9 cellular contexts compared by ENCODE assay signal in genomic region chr15:78265752-78266224, GRCh38. TPM values are rescaled to one million over a fixed set of nuclear protein-coding genes. Genes with fewer than 3 reads are reported as not detected.
A peak's percentile ranks its signal among the peaks of the same experiment; 100 is the strongest.
DNase-seq lines count a peak whose midpoint lies in the region; ATAC-seq and TF ChIP-seq lines count a peak whose summit lies in the region.
"Had no signal": no experiment of that assay in that cellular context is flagged by ENCODE, and none has a peak within 500 bp of the region (broad histone marks: within the 10 kb centered on the region; RNA-seq: fewer than 3 reads in every experiment).

No MANE protein-coding gene starts in this region.

- TF ChIP-seq CTCF in HCT116 (IDR thresholded peaks at IDR 0.05 in 2 of 3, conservative IDR thresholded peaks at IDR 0.05 in 1 of 3; ENCODE audit: borderline replicate concordance in 1 of 3, insufficient read depth in 1 of 3, low read depth in 2 of 3, low read length in 2 of 3) (no peak), fibroblast of lung (conservative IDR thresholded peaks at IDR 0.05 in 1 of 2, IDR thresholded peaks at IDR 0.05 in 1 of 2; ENCODE audit: low read depth in 1 of 2, low read length in 2 of 2) (no peak), spleen (IDR thresholded peaks at IDR 0.05 in 8 of 11, conservative IDR thresholded peaks at IDR 0.05 in 3 of 11) (no peak)

- H3K4me2 ChIP-seq in HCT116 (ENCODE audit: low read length) (peak overlapping the region; percentile 95), fibroblast of lung (ENCODE audit: extremely low read depth, insufficient read depth, low read length) (no peak overlapping the region)

- H3K4me3 Mint-ChIP-seq in activated CD4-positive, alpha-beta memory T cell treated with anti-CD3 and anti-CD28 coated beads for 36 hours, result peak overlapping the region; percentile 78

- intact Hi-C loops in HCT116 (cut with micrococcal nuclease), result no loop called here
- intact Hi-C loops in activated CD4-positive, alpha-beta memory T cell treated with anti-CD3 and anti-CD28 coated beads for 36 hours (cut with micrococcal nuclease), result loop anchor here (2.0 kb wide), 1 partner anchor 33 kb away; the partner anchor contains the start of gene SKIC8
- intact Hi-C loops in spleen (cut with DNase I; ENCODE audit: low total_unique reads), result no loop called here

- H2AFZ ChIP-seq in HCT116 (ENCODE audit: low read depth, low read length, poor library complexity, severe bottlenecking) (no peak overlapping the region), fibroblast of lung (ENCODE audit: low read length) (no peak overlapping the region)

- H3K9me3 ChIP-seq in HCT116 (ENCODE audit: control insufficient read depth in 1 of 2, insufficient read depth in 1 of 2, low read depth in 1 of 2, low read length in 2 of 2) (no peaks in the 10 kb centered on the region), fibroblast of lung (ENCODE audit: control insufficient read depth, insufficient read depth, low read depth, low read length) (no peaks in the 10 kb centered on the region), spleen (no peaks in the 10 kb centered on the region)

- H3K36me3 ChIP-seq in HCT116 (ENCODE audit: control insufficient read depth in 1 of 2, insufficient read depth in 2 of 2, low read length in 2 of 2) (peaks cover 4 to 29% of the 10 kb centered on the region in 2 experiments; a peak in 3 of 4 replicates), fibroblast of lung (ENCODE audit: control insufficient read depth, insufficient read depth, low read length) (no peaks in the 10 kb centered on the region), spleen (peaks cover 0 to 10% (median under 1%) of the 10 kb centered on the region in 6 donors)

- H3K79me2 ChIP-seq in HCT116 (ENCODE audit: insufficient read depth, low read length) (peaks cover 62% of the 10 kb centered on the region), fibroblast of lung (ENCODE audit: control insufficient read depth, insufficient read depth, low read length) (no peaks in the 10 kb centered on the region)

- H3K9me2 ChIP-seq in HCT116 (ENCODE audit: insufficient read depth), result no peaks in the 10 kb centered on the region

- no peaks in the 10 kb centered on the region for H3K27me3 ChIP-seq in HCT116 (ENCODE audit: insufficient read depth, low read length)
- no peaks in the 10 kb centered on the region for H3K27me3 ChIP-seq in fibroblast of lung (ENCODE audit: control insufficient read depth, insufficient read depth, low read length)
- no peaks in the 10 kb centered on the region for H3K27me3 ChIP-seq in spleen (replicated peaks in 1 of 7)

- no peak for ATAC-seq in HCT116

- H3K27me3 Mint-ChIP-seq in activated CD4-positive, alpha-beta memory T cell treated with anti-CD3 and anti-CD28 coated beads for 36 hours, result no peaks in the 10 kb centered on the region

- H3K4me1 ChIP-seq in HCT116 (ENCODE audit: control insufficient read depth in 1 of 2, insufficient read depth in 2 of 2, low read length in 2 of 2) (peaks cover 8 to 23% of the 10 kb centered on the region in 2 experiments), fibroblast of lung (ENCODE audit: control insufficient read depth, extremely low read depth, insufficient read depth, low read length) (peaks cover 2% of the 10 kb centered on the region), spleen (peaks cover 9 to 39% (median 26%) of the 10 kb centered on the region in 6 donors)

- H3K9ac ChIP-seq in HCT116 (ENCODE audit: low read length) (peak overlapping the region; percentile 91; the same call in 1 of the 2 replicates), fibroblast of lung (ENCODE audit: insufficient read depth, low read length) (no peak overlapping the region)

- H3K4me1 Mint-ChIP-seq in activated CD4-positive, alpha-beta memory T cell treated with anti-CD3 and anti-CD28 coated beads for 36 hours (ENCODE audit: low read depth), result peaks cover 28% of the 10 kb centered on the region

- no peak for DNase-seq in HCT116 (ENCODE audit: low read depth, low spot score)
- peak; percentile 19 for DNase-seq in activated CD4-positive, alpha-beta memory T cell treated with anti-CD3 and anti-CD28 coated beads for 36 hours
- peak; percentile 53 to 86 for DNase-seq in fibroblast of lung (ENCODE audit: low read depth in 2 of 2)
- DNase-seq in renal cortical epithelial cell (ENCODE audit: low read depth), result peak; percentile 82
- DNase-seq in 8988T, result no peak
- DNase-seq in spleen, result no peak
- no peak for DNase-seq in NCI-H2227 (lab: John Stamatoyannopoulos, UW; ENCODE audit: unreplicated experiment)
- DNase-seq in epidermal melanocyte (ENCODE audit: insufficient read length, low spot score), result no peak
- DNase-seq: stimulated activated CD4-positive, alpha-beta T cell treated with anti-CD3 and anti-CD28 coated beads, Interleukin-1b, Interleukin-23, amount 100 ng/mL, for 48 hours had no signal

- no peaks in the 10 kb centered on the region for H4K20me1 ChIP-seq in HCT116 (ENCODE audit: insufficient read depth)
- H4K20me1 ChIP-seq in fibroblast of lung (ENCODE audit: control insufficient read depth, extremely low read depth, insufficient read depth, low read length), result no peaks in the 10 kb centered on the region

- H3K9me3 Mint-ChIP-seq in activated CD4-positive, alpha-beta memory T cell treated with anti-CD3 and anti-CD28 coated beads for 36 hours, result no peaks in the 10 kb centered on the region

- no peak overlapping the region for H3K27ac ChIP-seq in HCT116 (ENCODE audit: low read depth, low read length)
- no peak overlapping the region for H3K27ac ChIP-seq in fibroblast of lung (ENCODE audit: insufficient read depth, low read length)
- peak overlapping the region in 1 of 8 donors; percentile 1 for H3K27ac ChIP-seq in spleen

- WGBS in spleen, 5 donors, result 69 to 76% (median 72%) methylated on average over 9 of the region's 9 CpGs

- RAD21 ChIA-PET in HCT116 (lab: Charles Lee; ENCODE audit: low non-redundant PET in 1 of 2, low total read pairs in 2 of 2, uncharacterized antibody in 2 of 2, unreplicated experiment in 2 of 2), result no interaction called here

- POLR2A ChIA-PET in HCT116 (lab: Charles Lee), result interaction anchor here (0.9 to 3.8 kb wide), 2 partner anchors 30 to 33 kb away, joined by 3 to 23 read pairs; partner anchors contain the start of gene SKIC8
- POLR2A ChIA-PET in activated CD4-positive, alpha-beta memory T cell treated with anti-CD3 and anti-CD28 coated beads for 36 hours (lab: Charles Lee), result interaction anchor here (0.7 to 5.6 kb wide), 6 partner anchors 8 to 275 kb away, joined by 3 to 34 read pairs (median 5); partner anchors contain the start of genes IREB2, PSMA4 and SKIC8

- H3K27ac Mint-ChIP-seq in activated CD4-positive, alpha-beta memory T cell treated with anti-CD3 and anti-CD28 coated beads for 36 hours, result peak overlapping the region; percentile 46

- CTCF ChIA-PET in HCT116 (lab: Charles Lee), result no interaction called here
- CTCF ChIA-PET in activated CD4-positive, alpha-beta memory T cell treated with anti-CD3 and anti-CD28 coated beads for 36 hours (lab: Charles Lee), result interaction anchor here (0.9 to 2.7 kb wide), 15 partner anchors 23 to 355 kb away, joined by 3 to 15 read pairs (median 4); partner anchors contain the start of genes CIB2, IREB2 and SKIC8

- TF ChIP-seq POLR2A in HCT116 (IDR thresholded peaks at IDR 0.05; ENCODE audit: borderline replicate concordance, extremely low read depth, insufficient read depth, insufficient read length), result no peak
- TF ChIP-seq POLR2A in spleen (IDR thresholded peaks at IDR 0.05), result no peak

- peak overlapping the region; percentile 65 to 75 for H3K4me3 ChIP-seq in HCT116 (replicated peaks in 1 of 2; ENCODE audit: low read depth in 1 of 2, low read length in 2 of 2)
- H3K4me3 ChIP-seq in fibroblast of lung (replicated peaks in 1 of 4; ENCODE audit: control extremely low read depth in 1 of 4, insufficient read depth in 1 of 4, low read depth in 3 of 4, low read length in 4 of 4), result no peak overlapping the region
- peak overlapping the region in 2 of 8 donors; percentile 63 to 80 for H3K4me3 ChIP-seq in spleen

- TSS peak; percentile 47 for BruUV-seq in HCT116 (replicated peaks; lab: Mats Ljungman, UMichigan)

- TF ChIP-seq RAD21 in HCT116 (IDR thresholded peaks at IDR 0.05; ENCODE audit: low read depth), result no peak

- peaks cover 3% of the 10 kb centered on the region for H3K36me3 Mint-ChIP-seq in activated CD4-positive, alpha-beta memory T cell treated with anti-CD3 and anti-CD28 coated beads for 36 hours

TF ChIP-seq in HCT116, 20 proteins besides CTCF, POLR2A, EP300 and RAD21 (continues in another document):
- TF ChIP-seq FOSL1 (IDR thresholded peaks at IDR 0.05; ENCODE audit: low read depth), result no peak

RNA-seq across cellular contexts. Expression of gene DNAJA4, which starts 1.4 kb away (rescaled TPM):
- total RNA-seq in HCT116 (2021; ENCODE audit: unreplicated experiment), result 66.6 TPM
- polyA plus RNA-seq in HCT116 (2012), result 34.6 and 39.8 TPM in 2 replicates
- total RNA-seq in activated CD4-positive, alpha-beta memory T cell treated with anti-CD3 and anti-CD28 coated beads for 36 hours, result 10 to 100 TPM; 36.3 to 39.6 TPM
- total RNA-seq in fibroblast of lung, result 4.1 and 7.9 TPM in 2 replicates
- polyA plus RNA-seq in fibroblast of lung, result 2.3 and 3.1 TPM in 2 replicates
- 2.0 and 2.7 TPM in 2 replicates for polyA plus RNA-seq in fibroblast of lung (2012)
- polyA minus RNA-seq in fibroblast of lung (ENCODE audit: low replicate concordance), result 0.41 and 0.43 TPM in 2 replicates
- total RNA-seq in renal cortical epithelial cell, result 3.3 and 11.1 TPM in 2 replicates
- total RNA-seq in spleen, result 10 to 100 TPM; 12.7 to 51.7 (median 18.1) TPM
- 10 to 100 TPM in 1 of 3 donors, 1 to 10 TPM in 2; 6.0 to 10.5 (median 7.2) TPM for polyA plus RNA-seq in spleen

RNA-seq across cellular contexts. Expression of gene ACSBG1, which starts 31.4 kb away (rescaled TPM):
- total RNA-seq in HCT116 (2021; ENCODE audit: unreplicated experiment) (0.71 TPM), fibroblast of lung (not detected in 2 replicates), renal cortical epithelial cell (0.20 TPM in 1 of 2 replicates, not detected in the other), spleen (under 1 TPM in 3 of 7 donors, not detected in 4; 0.16 to 0.26 (median 0.23) TPM)
- polyA plus RNA-seq in HCT116 (2012), result 0.37 and 0.70 TPM in 2 replicates
- total RNA-seq in activated CD4-positive, alpha-beta memory T cell treated with anti-CD3 and anti-CD28 coated beads for 36 hours, result under 1 TPM in 1 of 2 experiments, not detected in 1; 0.26 TPM
- polyA plus RNA-seq in fibroblast of lung (not detected in 2 replicates), spleen (under 1 TPM; 0.19 to 0.33 (median 0.28) TPM)
- 0.02 TPM in 1 of 2 replicates, not detected in the other for polyA plus RNA-seq in fibroblast of lung (2012)
- 3.1 TPM in 1 of 2 replicates, not detected in the other for polyA minus RNA-seq in fibroblast of lung (ENCODE audit: low replicate concordance)

RNA-seq across cellular contexts. Expression of gene SKIC8, which starts 33.6 kb away (rescaled TPM):
- total RNA-seq in HCT116 (2021; ENCODE audit: unreplicated experiment) (57.1 TPM), fibroblast of lung (47.1 and 49.1 TPM in 2 replicates), renal cortical epithelial cell (60.6 and 89.1 TPM in 2 replicates), spleen (10 to 100 TPM; 33.3 to 60.6 (median 40.5) TPM)
- polyA plus RNA-seq in HCT116 (2012), result 55.3 and 73.1 TPM in 2 replicates
- total RNA-seq in activated CD4-positive, alpha-beta memory T cell treated with anti-CD3 and anti-CD28 coated beads for 36 hours, result 10 to 100 TPM; 50.1 to 51.3 TPM
- polyA plus RNA-seq in fibroblast of lung (82.2 and 84.5 TPM in 2 replicates), spleen (10 to 100 TPM; 41.2 to 52.3 (median 42.1) TPM)
- polyA plus RNA-seq in fibroblast of lung (2012), result 50.0 and 53.5 TPM in 2 replicates
- polyA minus RNA-seq in fibroblast of lung (ENCODE audit: low replicate concordance), result 27.4 and 48.6 TPM in 2 replicates

Comparison
In these comparisons a context has a peak if more than half of its experiments do, and no peak if none do; other contexts are left out.
1. DNase-seq: peak in activated CD4-positive, alpha-beta memory T cell treated with anti-CD3 and anti-CD28 coated beads for 36 hours (single experiment), fibroblast of lung (2 of 2) and renal cortical epithelial cell (single experiment); none in HCT116 (single experiment), 8988T (single experiment), spleen (single experiment), NCI-H2227 (single experiment) and epidermal melanocyte (single experiment).
2. H3K4me3 ChIP-seq: peak in HCT116 (2 of 2); none in fibroblast of lung (0 of 4).